In genomic region chr7:4849390-4849789, GRCh38 we compare ENCODE assay signal across 9 cellular contexts. TPM values are rescaled to one million over a fixed set of nuclear protein-coding genes. Genes with fewer than 3 reads are reported as not detected.
DNase-seq lines count a peak whose midpoint lies in the region; ATAC-seq, FAIRE-seq and TF ChIP-seq lines count a peak whose summit lies in the region.
"Had no signal": no experiment of that assay in that cellular context is flagged by ENCODE, and none has a peak within 500 bp of the region (broad histone marks: within the 10 kb centered on the region; RNA-seq: fewer than 3 reads in every experiment).

No MANE protein-coding gene starts in this region.

- peaks cover 0 to 26% of the 10 kb centered on the region in 2 experiments; a peak in 2 of 5 replicates for H3K27me3 ChIP-seq in HepG2 (ENCODE audit: control insufficient read depth in 1 of 2, insufficient read depth in 2 of 2, low read length in 2 of 2)
- H3K27me3 ChIP-seq: pancreas had no signal

- TF ChIP-seq EP300 in HepG2 (IDR thresholded peaks at IDR 0.05; ENCODE audit: low read depth in 2 of 2, low read length in 2 of 2) (no peak), HepG2 (CRISPR knock-in tag; IDR thresholded peaks at IDR 0.05; ENCODE audit: borderline replicate concordance) (no peak)

- no peak overlapping the region for H3K4me2 ChIP-seq in HepG2 (ENCODE audit: low read depth, low read length)

- 26% methylated on average over 4 of the region's 4 CpGs for WGBS in HepG2 (ENCODE audit: low lambda C conversion rate)

- ATAC-seq in activated CD4-positive, alpha-beta T cell treated with anti-CD3 and anti-CD28 coated beads for 36 hours: peak; percentile 64
- peak; percentile 58 for ATAC-seq in activated CD8-positive, alpha-beta T cell treated with anti-CD3 and anti-CD28 coated beads, Interleukin-2, amount 10 ng/mL, durations not matched to agents 7 days and 5 days
- ATAC-seq in HepG2 (peak; percentile 77), HG03571 (IDR thresholded peaks at IDR 0.05; ENCODE audit: unreplicated experiment) (no peak), GM18520 (IDR thresholded peaks at IDR 0.05; ENCODE audit: unreplicated experiment) (no peak), HG03354 (IDR thresholded peaks at IDR 0.05; ENCODE audit: poor library complexity, severe bottlenecking, unreplicated experiment) (no peak)

- no peak overlapping the region for H3K9ac ChIP-seq in HepG2 (ENCODE audit: insufficient read depth, low read depth, low read length)

- TF ChIP-seq POLR2A in HepG2 (IDR thresholded peaks at IDR 0.05; ENCODE audit: insufficient read depth in 1 of 2, low read depth in 2 of 2, low read length in 2 of 2): no peak

- H3K9me3 Mint-ChIP-seq in activated CD4-positive, alpha-beta T cell treated with anti-CD3 and anti-CD28 coated beads for 36 hours (ENCODE audit: low read depth): no peaks in the 10 kb centered on the region
- H3K9me3 Mint-ChIP-seq in activated CD8-positive, alpha-beta T cell treated with anti-CD3 and anti-CD28 coated beads, Interleukin-2, amount 10 ng/mL, durations not matched to agents 7 days and 5 days (ENCODE audit: insufficient read depth): no peaks in the 10 kb centered on the region

- no peak overlapping the region for H3K4me3 Mint-ChIP-seq in activated CD4-positive, alpha-beta T cell treated with anti-CD3 and anti-CD28 coated beads for 36 hours
- no peak overlapping the region for H3K4me3 Mint-ChIP-seq in activated CD8-positive, alpha-beta T cell treated with anti-CD3 and anti-CD28 coated beads, Interleukin-2, amount 10 ng/mL, durations not matched to agents 7 days and 5 days

- H3K79me2 ChIP-seq in HepG2 (ENCODE audit: insufficient read depth, low read length): no peaks in the 10 kb centered on the region

- TF ChIP-seq RAD21 in HepG2 (CRISPR knock-in tag; IDR thresholded peaks at IDR 0.05): 0 out of 2 replicates have a peak, but pooled peaks have one; percentile 17

- H4K20me1 ChIP-seq in HepG2 (ENCODE audit: insufficient read depth, low read length): no peaks in the 10 kb centered on the region

- CTCF ChIA-PET in activated CD4-positive, alpha-beta T cell treated with anti-CD3 and anti-CD28 coated beads for 36 hours (lab: Charles Lee): interaction anchor here (1.7 to 1.9 kb wide), 2 partner anchors 11 to 34 kb away, joined by 3 to 11 read pairs; partner anchors contain the start of gene RADIL
- CTCF ChIA-PET in activated CD8-positive, alpha-beta T cell treated with anti-CD3 and anti-CD28 coated beads, Interleukin-2, amount 10 ng/mL, durations not matched to agents 7 days and 5 days (lab: Charles Lee): interaction anchor here (0.6 to 4.4 kb wide), 3 partner anchors 31 to 1078 kb away, joined by 3 to 26 read pairs (median 3); partner anchors contain the start of gene RADIL
- CTCF ChIA-PET in HepG2 (lab: Yijun Ruan, JAX; ENCODE audit: low intra/inter-chr PET ratio, low total read pairs): interaction anchor here (0.9 kb wide), 1 partner anchor 236 kb away, joined by 3 read pairs; no protein-coding TSS in a partner anchor

- in situ Hi-C loops in HepG2 (cut with HindIII; ENCODE audit: extremely low pct_ligation_motif_present, low pct_unique_long_range_greater_than_20kb): no loop called here

- H3K27me3 Mint-ChIP-seq in activated CD4-positive, alpha-beta T cell treated with anti-CD3 and anti-CD28 coated beads for 36 hours: peaks cover 16% of the 10 kb centered on the region
- H3K27me3 Mint-ChIP-seq in activated CD8-positive, alpha-beta T cell treated with anti-CD3 and anti-CD28 coated beads, Interleukin-2, amount 10 ng/mL, durations not matched to agents 7 days and 5 days (ENCODE audit: low read depth): peaks cover 10% of the 10 kb centered on the region

- no peak for FAIRE-seq in HepG2 (lab: Jason Lieb, UNC)
- FAIRE-seq: pancreas had no signal

- no peaks in the 10 kb centered on the region for H3K36me3 Mint-ChIP-seq in activated CD4-positive, alpha-beta T cell treated with anti-CD3 and anti-CD28 coated beads for 36 hours (ENCODE audit: low read depth)
- H3K36me3 Mint-ChIP-seq in activated CD8-positive, alpha-beta T cell treated with anti-CD3 and anti-CD28 coated beads, Interleukin-2, amount 10 ng/mL, durations not matched to agents 7 days and 5 days (ENCODE audit: low read depth): no peaks in the 10 kb centered on the region

- DNase-seq in activated CD4-positive, alpha-beta T cell treated with anti-CD3 and anti-CD28 coated beads for 36 hours: peak; percentile 46
- DNase-seq in activated CD4-positive, alpha-beta T cell treated with anti-CD3 and anti-CD28 coated beads, Interleukin-2, amount 50 U/mL, for 1 hour: no peak
- DNase-seq in NCI-H146 (lab: John Stamatoyannopoulos, UW) (peak; percentile 97), HepG2 (ENCODE audit: low spot score) (peak; percentile 48)
- DNase-seq in activated CD8-positive, alpha-beta T cell treated with anti-CD3 and anti-CD28 coated beads, Interleukin-2, amount 10 ng/mL, durations not matched to agents 7 days and 5 days: peak; percentile 56
- DNase-seq: pancreas had no signal

- no peaks in the 10 kb centered on the region for H3K4me1 ChIP-seq in HepG2 (ENCODE audit: insufficient read depth, low read length)
- H3K4me1 ChIP-seq: pancreas had no signal

- H3K4me1 Mint-ChIP-seq in activated CD4-positive, alpha-beta T cell treated with anti-CD3 and anti-CD28 coated beads for 36 hours: peaks cover 9% of the 10 kb centered on the region
- peaks cover 14% of the 10 kb centered on the region for H3K4me1 Mint-ChIP-seq in activated CD8-positive, alpha-beta T cell treated with anti-CD3 and anti-CD28 coated beads, Interleukin-2, amount 10 ng/mL, durations not matched to agents 7 days and 5 days (ENCODE audit: low read depth)

- H3K4me3 ChIP-seq in HepG2 (replicated peaks in 1 of 3; ENCODE audit: insufficient read depth in 1 of 3, low read depth in 2 of 3, low read length in 3 of 3): no peak overlapping the region
- H3K4me3 ChIP-seq: pancreas had no signal

- H2AFZ ChIP-seq in HepG2 (ENCODE audit: low read length): no peak overlapping the region

- no peaks in the 10 kb centered on the region for H3K9me3 ChIP-seq in HepG2 (ENCODE audit: low read length)
- H3K9me3 ChIP-seq: pancreas had no signal

- BruUV-seq in HepG2 (replicated peaks; lab: Mats Ljungman, UMichigan): no TSS peak

- POLR2A ChIA-PET in activated CD4-positive, alpha-beta T cell treated with anti-CD3 and anti-CD28 coated beads for 36 hours (lab: Charles Lee): no interaction called here
- POLR2A ChIA-PET in activated CD8-positive, alpha-beta T cell treated with anti-CD3 and anti-CD28 coated beads, Interleukin-2, amount 10 ng/mL, durations not matched to agents 7 days and 5 days (lab: Charles Lee): no interaction called here
- POLR2A ChIA-PET in HepG2 (lab: Yijun Ruan, JAX): no interaction called here

- H3K27ac ChIP-seq in HepG2 (ENCODE audit: extremely low read length, insufficient read depth, low read length): no peak overlapping the region
- H3K27ac ChIP-seq: pancreas had no signal

- H3K36me3 ChIP-seq in HepG2 (replicated peaks in 1 of 2; ENCODE audit: control insufficient read depth in 1 of 2, insufficient read depth in 2 of 2, low read length in 2 of 2): no peaks in the 10 kb centered on the region
- H3K36me3 ChIP-seq: pancreas had no signal

- TF ChIP-seq CTCF in HepG2 (CRISPR knock-in tag; IDR thresholded peaks at IDR 0.05): peak; percentile 76

- no peak overlapping the region for H3K27ac Mint-ChIP-seq in activated CD4-positive, alpha-beta T cell treated with anti-CD3 and anti-CD28 coated beads for 36 hours
- H3K27ac Mint-ChIP-seq in activated CD8-positive, alpha-beta T cell treated with anti-CD3 and anti-CD28 coated beads, Interleukin-2, amount 10 ng/mL, durations not matched to agents 7 days and 5 days: no peak overlapping the region

- intact Hi-C loops in activated CD4-positive, alpha-beta T cell treated with anti-CD3 and anti-CD28 coated beads for 36 hours (cut with DNase I, micrococcal nuclease): loop anchor here in 1 of 2 experiments (1.0 kb wide), 2 partner anchors 34 to 236 kb away; partner anchors contain the start of gene RADIL
- intact Hi-C loops in HepG2 (cut with micrococcal nuclease; ENCODE audit: unreplicated experiment): loop anchor here (1.0 to 10.0 kb wide), 3 partner anchors 33 to 935 kb away; partner anchors contain the start of genes RADIL and RNF216

RNA-seq across cellular contexts. Expression of gene PAPOLB, which starts 12.4 kb away (rescaled TPM):
- total RNA-seq in activated CD4-positive, alpha-beta T cell treated with anti-CD3 and anti-CD28 coated beads for 36 hours: not detected
- under 1 TPM in 1 of 2 experiments, not detected in 1; 0.08 TPM for total RNA-seq in activated CD8-positive, alpha-beta T cell treated with anti-CD3 and anti-CD28 coated beads, Interleukin-2, amount 10 ng/mL, durations not matched to agents 7 days and 5 days
- not detected in 2 replicates for total RNA-seq in HepG2 (2016; rRNA removed; fragmentation: Illumina TruSeq; extraction: Trizol)
- not detected in 2 replicates for total RNA-seq in HepG2 (2016; cell fraction: cytosol; rRNA removed; fragmentation: Illumina TruSeq; extraction: Trizol; ENCODE audit: low read depth)
- total RNA-seq in HepG2 (2016; cell fraction: insoluble cytoplasmic fraction; rRNA removed; fragmentation: Illumina TruSeq; extraction: Trizol): not detected in 2 replicates
- not detected in 2 replicates for total RNA-seq in HepG2 (2016; cell fraction: membrane; rRNA removed; fragmentation: Illumina TruSeq; extraction: Trizol)
- total RNA-seq in HepG2 (2016; cell fraction: nucleus; rRNA removed; fragmentation: Illumina TruSeq; extraction: Trizol): not detected in 2 replicates
- not detected in 2 replicates for polyA plus RNA-seq in HepG2 (2011; rRNA removed)
- not detected in 2 replicates for polyA plus RNA-seq in HepG2 (2011; cell fraction: cytosol; rRNA removed)
- polyA plus RNA-seq in HepG2 (2011; cell fraction: nucleus; rRNA removed): not detected in 2 replicates
- not detected in 2 replicates for polyA plus RNA-seq in HepG2 (2012)
- not detected in 2 replicates for polyA plus RNA-seq in HepG2 (2016; cell fraction: cytosol; fragmentation: Illumina TruSeq; extraction: Trizol; ENCODE audit: low read depth)
- polyA plus RNA-seq in HepG2 (2016; cell fraction: insoluble cytoplasmic fraction; fragmentation: Illumina TruSeq; extraction: Trizol; ENCODE audit: low read depth): not detected in 2 replicates
- not detected in 2 replicates for polyA plus RNA-seq in HepG2 (2016; cell fraction: membrane; fragmentation: Illumina TruSeq; extraction: Trizol; ENCODE audit: low read depth)
- polyA plus RNA-seq in HepG2 (2016; cell fraction: nucleus; fragmentation: Illumina TruSeq; extraction: Trizol; ENCODE audit: insufficient read depth, low read depth): not detected in 2 replicates
- polyA minus RNA-seq in HepG2 (2011; rRNA and poly(A)+ RNA removed; ENCODE audit: low replicate concordance): not detected in 2 replicates
- polyA minus RNA-seq in HepG2 (2011; cell fraction: cytosol; rRNA and poly(A)+ RNA removed): not detected in 2 replicates
- not detected in 2 replicates for polyA minus RNA-seq in HepG2 (2011; cell fraction: nucleus; rRNA and poly(A)+ RNA removed)
- polyA plus RNA-seq: pancreas had no signal

RNA-seq across cellular contexts. Expression of gene RADIL, which starts 34.1 kb away (rescaled TPM):
- under 1 TPM; 0.42 to 0.69 TPM for total RNA-seq in activated CD4-positive, alpha-beta T cell treated with anti-CD3 and anti-CD28 coated beads for 36 hours
- total RNA-seq in activated CD8-positive, alpha-beta T cell treated with anti-CD3 and anti-CD28 coated beads, Interleukin-2, amount 10 ng/mL, durations not matched to agents 7 days and 5 days: under 1 TPM; 0.50 to 0.82 TPM
- 0.09 and 0.52 TPM in 2 replicates for total RNA-seq in HepG2 (2016; rRNA removed; fragmentation: Illumina TruSeq; extraction: Trizol)
- not detected in 2 replicates for total RNA-seq in HepG2 (2016; cell fraction: cytosol; rRNA removed; fragmentation: Illumina TruSeq; extraction: Trizol; ENCODE audit: low read depth)
- total RNA-seq in HepG2 (2016; cell fraction: insoluble cytoplasmic fraction; rRNA removed; fragmentation: Illumina TruSeq; extraction: Trizol): 0.06 and 0.11 TPM in 2 replicates
- 0.24 TPM in 1 of 2 replicates, not detected in the other for total RNA-seq in HepG2 (2016; cell fraction: membrane; rRNA removed; fragmentation: Illumina TruSeq; extraction: Trizol)
- 0.09 TPM in 1 of 2 replicates, not detected in the other for total RNA-seq in HepG2 (2016; cell fraction: nucleus; rRNA removed; fragmentation: Illumina TruSeq; extraction: Trizol)
- polyA plus RNA-seq in HepG2 (2011; rRNA removed): 0.05 TPM in 2 replicates
- polyA plus RNA-seq in HepG2 (2011; cell fraction: cytosol; rRNA removed): 0.08 and 0.11 TPM in 2 replicates
- polyA plus RNA-seq in HepG2 (2011; cell fraction: nucleus; rRNA removed): 0.16 and 0.56 TPM in 2 replicates
- 0.03 and 0.16 TPM in 2 replicates for polyA plus RNA-seq in HepG2 (2012)
- not detected in 2 replicates for polyA plus RNA-seq in HepG2 (2016; cell fraction: cytosol; fragmentation: Illumina TruSeq; extraction: Trizol; ENCODE audit: low read depth)
- 0.05 and 0.07 TPM in 2 replicates for polyA plus RNA-seq in HepG2 (2016; cell fraction: insoluble cytoplasmic fraction; fragmentation: Illumina TruSeq; extraction: Trizol; ENCODE audit: low read depth)
- polyA plus RNA-seq in HepG2 (2016; cell fraction: membrane; fragmentation: Illumina TruSeq; extraction: Trizol; ENCODE audit: low read depth): 0.05 TPM in 1 of 2 replicates, not detected in the other
- polyA plus RNA-seq in HepG2 (2016; cell fraction: nucleus; fragmentation: Illumina TruSeq; extraction: Trizol; ENCODE audit: insufficient read depth, low read depth): not detected in 2 replicates
- 1.3 TPM in 1 of 2 replicates, not detected in the other for polyA minus RNA-seq in HepG2 (2011; rRNA and poly(A)+ RNA removed; ENCODE audit: low replicate concordance)
- polyA minus RNA-seq in HepG2 (2011; cell fraction: cytosol; rRNA and poly(A)+ RNA removed): not detected in 2 replicates
- 0.52 TPM in 1 of 2 replicates, not detected in the other for polyA minus RNA-seq in HepG2 (2011; cell fraction: nucleus; rRNA and poly(A)+ RNA removed)

Comparison
In these comparisons a context has a peak if more than half of its experiments do, and no peak if none do; other contexts are left out.
1. ATAC-seq: peak in activated CD4-positive, alpha-beta T cell treated with anti-CD3 and anti-CD28 coated beads for 36 hours (single experiment), activated CD8-positive, alpha-beta T cell treated with anti-CD3 and anti-CD28 coated beads, Interleukin-2, amount 10 ng/mL, durations not matched to agents 7 days and 5 days (single experiment) and HepG2 (single experiment); none in HG03571 (single experiment), GM18520 (single experiment) and HG03354 (single experiment).